25 cellular contexts compared by ENCODE assay signal in the genomic region with DNA sequence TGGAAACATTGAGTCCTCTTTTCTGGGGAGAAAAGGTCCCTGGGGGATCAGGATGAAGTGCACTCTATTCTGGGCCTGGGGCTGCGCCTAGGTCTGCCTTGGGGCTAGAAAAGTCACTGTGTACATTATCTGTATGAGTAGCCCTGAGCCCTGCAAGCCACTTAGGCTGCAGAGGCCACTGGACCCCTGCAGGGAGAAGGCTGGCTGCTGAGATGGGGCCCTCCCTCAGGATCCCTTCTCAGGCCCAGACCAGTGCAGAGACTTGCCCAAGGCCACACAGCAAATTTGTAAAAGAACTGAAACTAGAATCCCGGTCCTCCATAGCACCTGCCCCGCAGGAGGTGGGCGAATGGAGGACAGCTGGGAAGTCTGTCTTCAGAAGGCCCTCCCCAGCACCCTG.
"Had no signal": no experiment of that assay in that cellular context is flagged by ENCODE, and none has a peak within 500 bp of the region (broad histone marks: within the 10 kb centered on the region; RNA-seq: fewer than 3 reads in every experiment).

No MANE protein-coding gene starts in this region.

- ATAC-seq: activated CD4-positive, CD25-positive, alpha-beta regulatory T cell treated with anti-CD3 and anti-CD28 coated beads, Interleukin-2, amount 50 U/mL, for 24 hours; activated naive CD4-positive, alpha-beta T cell treated with anti-CD3 and anti-CD28 coated beads, Interleukin-2, amount 50 U/mL, for 72 hours; esophagus mucosa; gastrocnemius medialis; heart left ventricle; mucosa of descending colon; psoas muscle; right cardiac atrium; T-cell had no signal

- FAIRE-seq: astrocyte had no signal

- H3K9me3 Mint-ChIP-seq: activated naive CD4-positive, alpha-beta T cell treated with anti-CD3 and anti-CD28 coated beads, Interleukin-2, amount 50 U/mL, for 72 hours; activated T-helper 1 cell treated with anti-CD3 and anti-CD28 coated beads, Interleukin-12 subunit alpha, Interleukin-12 subunit beta, Interleukin-2, Interleukin-4 antibody, amounts not matched to agents 30 ng/mL and 10 ng/mL and 1 ng/mL, durations not matched to agents 14 hours and 24 hours and 36 hours; neural crest cell; T-cell had no signal

- H3K9me3 ChIP-seq: adrenal gland, breast epithelium, gastrocnemius medialis, heart left ventricle, left ventricle myocardium inferior, mucosa of descending colon, psoas muscle had no signal

- H3K36me3 Mint-ChIP-seq: activated naive CD4-positive, alpha-beta T cell treated with anti-CD3 and anti-CD28 coated beads, Interleukin-2, amount 50 U/mL, for 72 hours; naive B cell; T-cell had no signal

- H3K27me3 Mint-ChIP-seq: naive B cell had no signal

- H3K36me3 ChIP-seq: adrenal gland, breast epithelium, gastrocnemius medialis, heart left ventricle, left ventricle myocardium inferior had no signal

- H3K4me3 ChIP-seq: adrenal gland, breast epithelium, gastrocnemius medialis, heart left ventricle, left ventricle myocardium inferior, mucosa of descending colon, psoas muscle, skin epidermis had no signal

- H3K27ac Mint-ChIP-seq: activated naive CD4-positive, alpha-beta T cell treated with anti-CD3 and anti-CD28 coated beads, Interleukin-2, amount 50 U/mL, for 72 hours; activated T-helper 1 cell treated with anti-CD3 and anti-CD28 coated beads, Interleukin-12 subunit alpha, Interleukin-12 subunit beta, Interleukin-2, Interleukin-4 antibody, amounts not matched to agents 30 ng/mL and 10 ng/mL and 1 ng/mL, durations not matched to agents 14 hours and 24 hours and 36 hours; T-cell had no signal

- H3K27ac ChIP-seq: breast epithelium, gastrocnemius medialis, left ventricle myocardium inferior, psoas muscle had no signal

- H3K27me3 ChIP-seq: adrenal gland, breast epithelium, gastrocnemius medialis, heart left ventricle had no signal

- H3K4me3 Mint-ChIP-seq: activated T-helper 1 cell treated with anti-CD3 and anti-CD28 coated beads, Interleukin-12 subunit alpha, Interleukin-12 subunit beta, Interleukin-2, Interleukin-4 antibody, amounts not matched to agents 30 ng/mL and 10 ng/mL and 1 ng/mL, durations not matched to agents 14 hours and 24 hours and 36 hours; neural crest cell; T-cell had no signal

- DNase-seq: activated CD4-positive, alpha-beta T cell treated with anti-CD3 and anti-CD28 coated beads, Interleukin-2, amount 50 U/mL, for 4 hours; activated gamma-delta T cell treated with Interleukin-2 at 50 U/mL for 16 hours; cerebellar nuclear complex; cortex of kidney; effector CD4-positive, alpha-beta T cell; gastrocnemius medialis; mucosa of descending colon; naive B cell; psoas muscle; stimulated activated CD4-positive, alpha-beta T cell treated with anti-CD3 and anti-CD28 coated beads, Interleukin-4, amount 100 ng/mL, for 1 hour; stimulated activated naive CD4-positive, alpha-beta T cell; T-cell; T1000 had no signal
